ENCODE assay signal across 8 cellular contexts in the genomic region with DNA sequence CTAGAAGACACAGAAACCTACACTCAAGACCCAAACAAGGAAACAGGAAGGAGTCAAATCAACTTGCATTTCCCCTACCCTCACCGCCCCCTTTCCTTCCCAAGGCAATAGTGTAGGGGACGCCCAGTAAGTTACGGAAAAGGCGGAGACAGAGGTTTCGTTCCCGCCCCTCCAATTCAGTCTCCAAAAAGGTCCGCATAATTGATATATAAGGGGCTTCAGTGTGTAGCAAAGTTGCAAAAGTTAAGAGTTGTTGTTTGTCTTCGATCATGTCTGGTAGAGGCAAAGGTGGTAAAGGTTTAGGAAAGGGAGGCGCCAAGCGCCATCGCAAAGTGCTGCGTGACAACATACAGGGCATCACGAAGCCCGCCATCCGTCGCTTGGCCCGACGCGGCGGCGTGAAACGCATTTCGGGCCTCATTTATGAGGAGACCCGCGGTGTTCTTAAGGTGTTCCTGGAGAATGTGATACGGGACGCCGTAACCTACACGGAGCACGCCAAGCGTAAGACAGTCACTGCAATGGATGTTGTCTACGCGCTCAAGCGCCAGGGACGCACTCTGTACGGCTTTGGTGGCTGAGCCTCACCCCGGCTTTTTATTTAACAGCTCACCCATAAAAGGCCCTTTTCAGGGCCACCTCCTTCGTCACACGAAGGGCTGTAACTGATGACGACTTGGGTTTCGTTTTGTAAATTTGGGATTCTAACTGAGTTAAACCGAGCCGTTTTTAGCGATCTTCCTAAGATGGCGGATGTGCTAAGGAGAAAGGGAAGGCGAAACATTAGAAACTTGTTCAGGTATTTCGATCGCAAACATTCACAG.
A peak's percentile ranks its signal among the peaks of the same experiment; 100 is the strongest.
DNase-seq lines count a peak whose midpoint lies in the region; TF ChIP-seq lines count a peak whose summit lies in the region.

No MANE protein-coding gene starts in this region.

- WGBS in SK-N-SH (ENCODE audit: low lambda C conversion rate), result 46% methylated on average over 44 of the region's 48 CpGs

- H3F3A ChIP-seq in SK-N-SH (replicated peaks; ENCODE audit: insufficient read depth), result peaks cover 6% of the 10 kb centered on the region

- H3K27ac ChIP-seq in HEK293 (ENCODE audit: extremely low read depth, low read depth, low read length) (no peak overlapping the region), SK-N-SH (ENCODE audit: low read depth in 2 of 2, low read length in 1 of 2) (no peak overlapping the region; a peak in 1 of 4 replicates)

- no peaks in the 10 kb centered on the region for H3K9me2 ChIP-seq in SK-N-SH

- no peaks in the 10 kb centered on the region for H3K9me3 ChIP-seq in HEK293 (ENCODE audit: control insufficient read depth, insufficient read depth, low read depth, low read length)
- no peaks in the 10 kb centered on the region for H3K9me3 ChIP-seq in SK-N-SH

- peak; percentile 73 for DNase-seq in GM10248 (ENCODE audit: extremely low spot score)
- DNase-seq in SK-N-SH, result peak; percentile 59
- DNase-seq in astrocyte of the spinal cord (ENCODE audit: low read depth, low spot score), result peak; percentile 94
- DNase-seq in inferior parietal cortex (ENCODE audit: extremely low spot score), result peak; percentile 58
- peak; percentile 49 for DNase-seq in stimulated activated CD4-positive, alpha-beta T cell treated with anti-CD3 and anti-CD28 coated beads, Interleukin-4, amount 100 ng/mL, for 1 hour
- no peak for DNase-seq in islet precursor cell
- DNase-seq in NCI-H2029 treated with DMSO at 0.1 percent for 48 hours (lab: John Stamatoyannopoulos, UW), result no peak

- H3K36me3 ChIP-seq in HEK293 (ENCODE audit: control insufficient read depth in 2 of 2, insufficient read depth in 1 of 2, low read length in 2 of 2), result no peaks in the 10 kb centered on the region
- H3K36me3 ChIP-seq in SK-N-SH (replicated peaks in 1 of 2; ENCODE audit: control insufficient read depth in 1 of 2, insufficient read depth in 2 of 2, low read length in 1 of 2), result no peaks in the 10 kb centered on the region

- no peak for TF ChIP-seq EP300 in SK-N-SH (IDR thresholded peaks at IDR 0.05; ENCODE audit: borderline replicate concordance in 1 of 2, low read depth in 1 of 2, low read length in 1 of 2)

- no peak overlapping the region for H2AFZ ChIP-seq in SK-N-SH (ENCODE audit: low read depth)

- POLR2A ChIA-PET in GM10248 (lab: Yijun Ruan, JAX), result interaction anchor here (1.0 to 3.0 kb wide), 2 partner anchors 11 to 24 kb away, joined by 8 to 14 read pairs; a partner anchor contains a TSS
- POLR2A ChIA-PET in HEK293 (lab: Yijun Ruan, JAX), result interaction anchor here (1.1 kb wide), 1 partner anchor 10 kb away, joined by 5 read pairs; a partner anchor contains a TSS
- POLR2A ChIA-PET in SK-N-SH (lab: Yijun Ruan, JAX), result interaction anchor here (1.4 kb wide), 1 partner anchor 15 kb away, joined by 5 read pairs; no protein-coding TSS in a partner anchor

- H3K4me1 ChIP-seq in HEK293 (ENCODE audit: control insufficient read depth, insufficient read depth, low read length) (no peaks in the 10 kb centered on the region), SK-N-SH (ENCODE audit: control insufficient read depth in 1 of 2, insufficient read depth in 2 of 2, low read depth in 1 of 2, low read length in 1 of 2) (no peaks in the 10 kb centered on the region; a peak in 2 of 4 replicates)

- CTCF ChIA-PET in GM10248 (lab: Yijun Ruan, JAX) (interaction anchor here (4.1 kb wide), 1 partner anchor 10 kb away, joined by 18 read pairs; a partner anchor contains a TSS), HEK293 (lab: Yijun Ruan, JAX) (no interaction called here), SK-N-SH (lab: Yijun Ruan, JAX) (interaction anchor here (1.1 kb wide), 1 partner anchor 10 kb away, joined by 3 read pairs; a partner anchor contains a TSS)

- no peak for TF ChIP-seq RAD21 in SK-N-SH (IDR thresholded peaks at IDR 0.05; ENCODE audit: low read length)

- TF ChIP-seq CTCF in GM10248 (IDR thresholded peaks at IDR 0.05; ENCODE audit: control extremely low read depth, extremely low read depth, low read depth, missing control alignments) (no peak), HEK293 (tag by site-specific recombination; IDR thresholded peaks at IDR 0.05) (no peak), SK-N-SH (IDR thresholded peaks at IDR 0.05) (no peak), astrocyte of the spinal cord (IDR thresholded peaks at IDR 0.05; ENCODE audit: low read depth, low read length) (no peak)

- no peaks in the 10 kb centered on the region for H3K27me3 ChIP-seq in SK-N-SH (ENCODE audit: insufficient read depth)

- in situ Hi-C loops in astrocyte of the spinal cord (cut with HindIII; ENCODE audit: low sequenced_read_pairs), result no loop called here

- H3K9ac ChIP-seq in SK-N-SH, result no peak overlapping the region

- no peaks in the 10 kb centered on the region for H4K20me1 ChIP-seq in SK-N-SH (ENCODE audit: insufficient read depth)

- H3K4me3 ChIP-seq in HEK293 (ENCODE audit: low read depth, low read length), result peak overlapping the region; percentile 7; the same call in 1 of the 2 replicates
- H3K4me3 ChIP-seq in SK-N-SH (ENCODE audit: low read depth in 2 of 2, low read length in 1 of 2), result peak overlapping the region; percentile 20 to 40; a peak in 1 of 4 replicates
- H3K4me3 ChIP-seq in astrocyte of the spinal cord (ENCODE audit: low read depth, low read length), result peak overlapping the region; percentile 66

- H3K4me2 ChIP-seq in SK-N-SH, result peak overlapping the region; percentile 30; the same call in 1 of the 2 replicates

- no peaks in the 10 kb centered on the region for H3K79me2 ChIP-seq in SK-N-SH (ENCODE audit: insufficient read depth)

TF ChIP-seq in HEK293, 187 proteins besides CTCF, POLR2A, EP300 and RAD21 (continues in another document):
- TF ChIP-seq ZXDB (tag by site-specific recombination; IDR thresholded peaks at IDR 0.05), result no peak
- TF ChIP-seq GFI1B (tag by site-specific recombination; IDR thresholded peaks at IDR 0.05), result no peak
- TF ChIP-seq ZNF324 (tag by site-specific recombination; IDR thresholded peaks at IDR 0.05), result no peak
- TF ChIP-seq ZNF623 (tag by site-specific recombination; IDR thresholded peaks at IDR 0.05), result no peak
- TF ChIP-seq ZNF223 (tag by site-specific recombination; IDR thresholded peaks at IDR 0.05), result no peak
- no peak for TF ChIP-seq ZNF701 (tag by site-specific recombination; IDR thresholded peaks at IDR 0.05)
- no peak for TF ChIP-seq ZSCAN16 (tag by site-specific recombination; IDR thresholded peaks at IDR 0.05)
- no peak for TF ChIP-seq KLF9 (tag by site-specific recombination; IDR thresholded peaks at IDR 0.05; ENCODE audit: low read depth)
- TF ChIP-seq ZNF16 (tag by site-specific recombination; IDR thresholded peaks at IDR 0.05; ENCODE audit: low read depth), result no peak
- TF ChIP-seq ZNF692 (tag by site-specific recombination; IDR thresholded peaks at IDR 0.05), result no peak
- TF ChIP-seq ZNF596 (tag by site-specific recombination; IDR thresholded peaks at IDR 0.05), result no peak
- no peak for TF ChIP-seq KLF1 (tag by site-specific recombination; IDR thresholded peaks at IDR 0.05)
- no peak for TF ChIP-seq ZNF132 (tag by site-specific recombination; IDR thresholded peaks at IDR 0.05; ENCODE audit: borderline replicate concordance)

TF ChIP-seq in SK-N-SH, 30 proteins besides CTCF, POLR2A, EP300 and RAD21:
- TF ChIP-seq TCF12 (IDR thresholded peaks at IDR 0.05) (0 out of 2 replicates have a peak, but pooled peaks have one; percentile 11), POLR2AphosphoS5 (IDR thresholded peaks at IDR 0.05; ENCODE audit: low read depth, low read length) (peak; percentile 92), SIN3A (IDR thresholded peaks at IDR 0.05; ENCODE audit: borderline replicate concordance, low read depth, low read length) (peak; percentile 49; the same call in 1 of the 2 replicates), MAX (IDR thresholded peaks at IDR 0.05; ENCODE audit: low read depth) (no peak), TAF1 (IDR thresholded peaks at IDR 0.05; ENCODE audit: borderline replicate concordance, low read depth, low read length) (peak; percentile 63; the same call in 1 of the 2 replicates), FOXJ3 (CRISPR knock-in tag; IDR thresholded peaks at IDR 0.05) (no peak)
- TF ChIP-seq, protein P1, sequence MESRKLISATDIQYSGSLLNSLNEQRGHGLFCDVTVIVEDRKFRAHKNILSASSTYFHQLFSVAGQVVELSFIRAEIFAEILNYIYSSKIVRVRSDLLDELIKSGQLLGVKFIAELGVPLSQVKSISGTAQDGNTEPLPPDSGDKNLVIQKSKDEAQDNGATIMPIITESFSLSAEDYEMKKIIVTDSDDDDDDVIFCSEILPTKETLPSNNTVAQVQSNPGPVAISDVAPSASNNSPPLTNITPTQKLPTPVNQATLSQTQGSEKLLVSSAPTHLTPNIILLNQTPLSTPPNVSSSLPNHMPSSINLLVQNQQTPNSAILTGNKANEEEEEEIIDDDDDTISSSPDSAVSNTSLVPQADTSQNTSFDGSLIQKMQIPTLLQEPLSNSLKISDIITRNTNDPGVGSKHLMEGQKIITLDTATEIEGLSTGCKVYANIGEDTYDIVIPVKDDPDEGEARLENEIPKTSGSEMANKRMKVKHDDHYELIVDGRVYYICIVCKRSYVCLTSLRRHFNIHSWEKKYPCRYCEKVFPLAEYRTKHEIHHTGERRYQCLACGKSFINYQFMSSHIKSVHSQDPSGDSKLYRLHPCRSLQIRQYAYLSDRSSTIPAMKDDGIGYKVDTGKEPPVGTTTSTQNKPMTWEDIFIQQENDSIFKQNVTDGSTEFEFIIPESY (IDR thresholded peaks at IDR 0.05; ENCODE audit: borderline replicate concordance, low read depth), result peak; percentile 82

Comparison
In these comparisons a context has a peak if more than half of its experiments do, and no peak if none do; other contexts are left out.
1. DNase-seq: peak in GM10248 (single experiment), SK-N-SH (single experiment), astrocyte of the spinal cord (single experiment), inferior parietal cortex (single experiment) and stimulated activated CD4-positive, alpha-beta T cell treated with anti-CD3 and anti-CD28 coated beads, Interleukin-4, amount 100 ng/mL, for 1 hour (single experiment); none in islet precursor cell (single experiment) and NCI-H2029 treated with DMSO at 0.1 percent for 48 hours (single experiment).
2. H3K4me3 ChIP-seq: peak in every context shown above with its lines; median percentile 66 in astrocyte of the spinal cord; 30 in SK-N-SH; 7 in HEK293.